In genomic region chr1:35181790-35182455, GRCh38 we compare ENCODE assay signal across 21 cellular contexts. TPM values are rescaled to one million over a fixed set of nuclear protein-coding genes. Genes with fewer than 3 reads are reported as not detected.
DNase-seq lines count a peak whose midpoint lies in the region; ATAC-seq and TF ChIP-seq lines count a peak whose summit lies in the region.
"Had no signal": no experiment of that assay in that cellular context is flagged by ENCODE, and none has a peak within 500 bp of the region (broad histone marks: within the 10 kb centered on the region; RNA-seq: fewer than 3 reads in every experiment).

No MANE protein-coding gene starts in this region.

- no peaks in the 10 kb centered on the region for H3K27me3 ChIP-seq in endodermal cell (ENCODE audit: control insufficient read depth, insufficient read depth, low read length, poor library complexity, severe bottlenecking)
- H3K27me3 ChIP-seq in MG63 = no peaks in the 10 kb centered on the region
- H3K27me3 ChIP-seq: esophagus muscularis mucosa, upper lobe of right lung had no signal

- POLR2A ChIA-PET in T-cell (lab: Charles Lee) = interaction anchor here (0.8 to 1.1 kb wide), 3 partner anchors 9 to 12 kb away, joined by 3 to 9 read pairs (median 3); partner anchors contain the start of gene SFPQ (in 1 of the 2)

- H3K27ac Mint-ChIP-seq in activated naive CD4-positive, alpha-beta T cell treated with anti-CD3 and anti-CD28 coated beads, Interleukin-2, amount 50 U/mL, for 24 hours = peak overlapping the region; percentile 87
- peak overlapping the region; percentile 17 to 61 for H3K27ac Mint-ChIP-seq in T-cell
- peak overlapping the region; percentile 57 for H3K27ac Mint-ChIP-seq in endodermal cell

- no peak for DNase-seq in activated naive CD4-positive, alpha-beta T cell treated with anti-CD3 and anti-CD28 coated beads, Interleukin-2, amount 50 U/mL, for 16 hours
- DNase-seq in T-cell = no peak
- no peak for DNase-seq in endodermal cell
- DNase-seq in NCI-H345 treated with DMSO at 0.1 percent for 48 hours (lab: John Stamatoyannopoulos, UW; ENCODE audit: unreplicated experiment) = no peak
- no peak for DNase-seq in MG63
- DNase-seq in nucleus accumbens (lab: John Stamatoyannopoulos, UW) = no peak
- DNase-seq in OCI-M1 (lab: John Stamatoyannopoulos, UW) = no peak
- DNase-seq: COR-L47; HCEC 1CT; Kasumi-1; mucosa of descending colon; NCI-H2107; NCI-H69; right cardiac atrium; SHP77; stimulated activated CD4-positive, alpha-beta T cell treated with anti-CD3 and anti-CD28 coated beads, Interleukin-15, amount 100 ng/mL, for 24 hours; stimulated activated naive CD4-positive, alpha-beta T cell treated with Interleukin-2 at 50 U/mL for 16 hours; upper lobe of right lung had no signal

- H3K4me3 ChIP-seq in endodermal cell (ENCODE audit: low read length) (peak overlapping the region; percentile 61), MG63 (no peak overlapping the region)
- H3K4me3 ChIP-seq: esophagus muscularis mucosa, mucosa of descending colon, upper lobe of right lung had no signal

- no peak for ATAC-seq in T-cell (replicated peaks in 1 of 4)
- ATAC-seq: left lobe of liver, mucosa of descending colon, right cardiac atrium, upper lobe of right lung had no signal

- H3K27ac ChIP-seq in endodermal cell (ENCODE audit: low read depth, low read length) = no peak overlapping the region
- H3K27ac ChIP-seq: esophagus muscularis mucosa, upper lobe of right lung had no signal

- H3K27me3 Mint-ChIP-seq in activated naive CD4-positive, alpha-beta T cell treated with anti-CD3 and anti-CD28 coated beads, Interleukin-2, amount 50 U/mL, for 24 hours = no peaks in the 10 kb centered on the region
- H3K27me3 Mint-ChIP-seq in T-cell (no peaks in the 10 kb centered on the region), endodermal cell (ENCODE audit: insufficient read depth) (no peaks in the 10 kb centered on the region)

- H3K4me3 Mint-ChIP-seq in activated naive CD4-positive, alpha-beta T cell treated with anti-CD3 and anti-CD28 coated beads, Interleukin-2, amount 50 U/mL, for 24 hours = peak overlapping the region; percentile 66
- no peak overlapping the region for H3K4me3 Mint-ChIP-seq in T-cell
- H3K4me3 Mint-ChIP-seq in endodermal cell = no peak overlapping the region

- no peak overlapping the region for H3K9ac ChIP-seq in endodermal cell (ENCODE audit: extremely low read depth, low read length, poor library complexity, severe bottlenecking)

- H3K9me3 ChIP-seq in endodermal cell (ENCODE audit: control insufficient read depth, low read length) (no peaks in the 10 kb centered on the region), MG63 (no peaks in the 10 kb centered on the region)
- H3K9me3 ChIP-seq: esophagus muscularis mucosa, mucosa of descending colon, upper lobe of right lung had no signal

- H3K4me1 ChIP-seq in endodermal cell (ENCODE audit: control insufficient read depth, insufficient read depth, low read length) = peaks cover 13% of the 10 kb centered on the region

- TF ChIP-seq CTCF in endodermal cell (conservative IDR thresholded peaks at IDR 0.05) = no peak

- no peaks in the 10 kb centered on the region for H3K9me3 Mint-ChIP-seq in activated naive CD4-positive, alpha-beta T cell treated with anti-CD3 and anti-CD28 coated beads, Interleukin-2, amount 50 U/mL, for 24 hours
- H3K9me3 Mint-ChIP-seq in T-cell (no peaks in the 10 kb centered on the region), endodermal cell (no peaks in the 10 kb centered on the region)

- peaks cover 34% of the 10 kb centered on the region for H3K36me3 Mint-ChIP-seq in activated naive CD4-positive, alpha-beta T cell treated with anti-CD3 and anti-CD28 coated beads, Interleukin-2, amount 50 U/mL, for 24 hours
- peaks cover 81% of the 10 kb centered on the region for H3K36me3 Mint-ChIP-seq in T-cell
- peaks cover 96% of the 10 kb centered on the region for H3K36me3 Mint-ChIP-seq in endodermal cell (ENCODE audit: low read depth)

- peaks cover 100% of the 10 kb centered on the region for H3K36me3 ChIP-seq in endodermal cell (ENCODE audit: control insufficient read depth, insufficient read depth, low read length)
- H3K36me3 ChIP-seq in MG63 = peaks cover 100% of the 10 kb centered on the region

- peaks cover 81% of the 10 kb centered on the region for H3K4me1 Mint-ChIP-seq in activated naive CD4-positive, alpha-beta T cell treated with anti-CD3 and anti-CD28 coated beads, Interleukin-2, amount 50 U/mL, for 24 hours
- peaks cover 73 to 84% (median 77%) of the 10 kb centered on the region in 3 donors for H3K4me1 Mint-ChIP-seq in T-cell
- peaks cover 75% of the 10 kb centered on the region for H3K4me1 Mint-ChIP-seq in endodermal cell

- WGBS in endodermal cell (ENCODE audit: insufficient coverage in 1 of 2, insufficient read length in 1 of 2), 2 experiments = 86 to 100% methylated on average over 1 to 4 of the region's 4 CpGs

- CTCF ChIA-PET in T-cell (lab: Charles Lee) = no interaction called here

RNA-seq across cellular contexts. Expression of gene SFPQ, which starts 11.0 kb away (rescaled TPM):
- total RNA-seq in T-cell (100 to 1,000 TPM; 287 to 589 (median 319) TPM), endodermal cell (100 to 1,000 TPM; 350 to 491 TPM)
- 290 TPM for polyA plus RNA-seq in endodermal cell (2013, experiment 1 of 2)
- 263 TPM for polyA plus RNA-seq in endodermal cell (2013, experiment 2 of 2)
- total RNA-seq in MG63 (2014; rRNA removed; shearing (Covaris generic); ENCODE audit: low replicate concordance) = 232 and 410 TPM in 2 replicates
